8 cellular contexts compared by ENCODE assay signal in the genomic region with DNA sequence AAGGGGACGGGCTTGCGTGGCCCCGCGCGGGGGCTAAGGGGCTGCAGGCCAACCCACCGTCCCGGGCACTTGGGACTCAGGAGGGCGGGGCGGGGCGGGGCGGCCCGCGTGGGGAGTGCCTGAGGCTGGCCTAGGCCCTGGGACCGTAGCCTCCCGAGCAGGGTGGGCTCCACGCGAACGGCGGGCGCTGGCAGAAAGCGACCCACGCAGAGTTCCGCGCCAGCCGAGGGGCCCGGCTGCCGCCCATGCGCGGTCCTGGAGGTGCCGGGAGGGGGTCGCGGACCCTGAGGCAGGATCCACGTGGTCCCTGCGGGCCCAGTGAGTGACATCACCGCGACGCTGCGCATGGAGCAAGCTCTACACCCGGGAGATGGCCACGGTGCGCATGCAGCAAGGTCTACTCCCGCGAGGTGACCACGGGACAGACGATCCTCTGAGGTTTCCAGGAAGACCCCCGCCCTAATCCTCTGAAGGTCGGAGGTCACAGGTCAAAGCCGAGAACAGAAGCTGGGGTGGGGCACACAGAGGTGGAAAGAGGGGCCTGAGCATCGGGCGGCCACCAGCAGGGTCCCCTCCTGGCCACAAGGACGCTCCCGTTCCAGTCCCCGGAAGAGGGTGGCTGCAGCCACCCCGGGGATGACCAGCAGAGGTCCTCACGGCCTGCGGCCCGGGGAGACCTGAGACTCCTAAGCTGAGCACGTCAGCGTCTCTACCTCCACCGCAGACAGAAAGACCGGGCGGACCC. TPM values are rescaled to one million over a fixed set of nuclear protein-coding genes. Genes with fewer than 3 reads are reported as not detected.
A peak's percentile ranks its signal among the peaks of the same experiment; 100 is the strongest.
DNase-seq lines count a peak whose midpoint lies in the region; ATAC-seq and TF ChIP-seq lines count a peak whose summit lies in the region.

No MANE protein-coding gene starts in this region.

- peak overlapping the region; percentile 49 for H3K27ac Mint-ChIP-seq in activated CD4-positive, alpha-beta T cell treated with anti-CD3 and anti-CD28 coated beads, Interleukin-2, amount 10 ng/mL, durations not matched to agents 24 days and 14 days

- TF ChIP-seq CTCF in BE2C (IDR thresholded peaks at IDR 0.05; ENCODE audit: low read depth, low read length) (peak; percentile 78), left lung (IDR thresholded peaks at IDR 0.05) (peak; percentile 85 to 90)

- H3K9ac ChIP-seq in duodenal mucosa (ENCODE audit: low read depth in 1 of 2, low read length in 2 of 2) = peak overlapping the region; percentile 0 to 25

- peak; percentile 88 for DNase-seq in BE2C
- peak; percentile 9 for DNase-seq in NCI-H2171 (lab: John Stamatoyannopoulos, UW)
- DNase-seq in activated CD4-positive, alpha-beta T cell treated with anti-CD3 and anti-CD28 coated beads, Interleukin-2, amount 10 ng/mL, durations not matched to agents 24 days and 14 days = peak; percentile 84
- peak; percentile 90 to 97 for DNase-seq in left lung
- peak; percentile 50 to 61 for DNase-seq in stimulated activated CD8-positive, alpha-beta memory T cell treated with anti-CD3 and anti-CD28 coated beads, Interleukin-15, amount 100 ng/mL, for 48 hours (ENCODE audit: low read depth in 2 of 2)
- DNase-seq in middle frontal gyrus (ENCODE audit: extremely low spot score, low spot score) = no peak

- no peaks in the 10 kb centered on the region for H3K36me3 Mint-ChIP-seq in activated CD4-positive, alpha-beta T cell treated with anti-CD3 and anti-CD28 coated beads, Interleukin-2, amount 10 ng/mL, durations not matched to agents 24 days and 14 days (ENCODE audit: low read depth)

- H3K27ac ChIP-seq in duodenal mucosa (ENCODE audit: low read depth, low read length) (no peak overlapping the region), left lung (peak overlapping the region; percentile 84 to 94)

- H3K4me1 ChIP-seq in BE2C = peaks cover 8% of the 10 kb centered on the region
- peaks cover 19 to 26% of the 10 kb centered on the region in 2 donors for H3K4me1 ChIP-seq in duodenal mucosa (ENCODE audit: control insufficient read depth in 1 of 2, insufficient read depth in 2 of 2, low read length in 2 of 2)
- H3K4me1 ChIP-seq in left lung = peaks cover 0 to 32% of the 10 kb centered on the region in 2 donors

- H3K9me3 ChIP-seq in BE2C (no peaks in the 10 kb centered on the region), duodenal mucosa (ENCODE audit: control insufficient read depth in 1 of 2, low read length in 2 of 2) (no peaks in the 10 kb centered on the region), left lung (no peaks in the 10 kb centered on the region)

- H3K36me3 ChIP-seq in BE2C = no peaks in the 10 kb centered on the region
- no peaks in the 10 kb centered on the region for H3K36me3 ChIP-seq in duodenal mucosa (ENCODE audit: control insufficient read depth in 1 of 2, insufficient read depth in 2 of 2, low read length in 2 of 2)
- no peaks in the 10 kb centered on the region for H3K36me3 ChIP-seq in left lung

- H3K9me3 Mint-ChIP-seq in activated CD4-positive, alpha-beta T cell treated with anti-CD3 and anti-CD28 coated beads, Interleukin-2, amount 10 ng/mL, durations not matched to agents 24 days and 14 days = no peaks in the 10 kb centered on the region

- H3K27me3 ChIP-seq in BE2C (no peaks in the 10 kb centered on the region), duodenal mucosa (ENCODE audit: control insufficient read depth in 1 of 2, insufficient read depth in 2 of 2, low read length in 2 of 2) (peaks cover 0 to 3% of the 10 kb centered on the region in 2 donors), left lung (no peaks in the 10 kb centered on the region)

- H3K4me3 Mint-ChIP-seq in activated CD4-positive, alpha-beta T cell treated with anti-CD3 and anti-CD28 coated beads, Interleukin-2, amount 10 ng/mL, durations not matched to agents 24 days and 14 days = peak overlapping the region; percentile 62

- peak overlapping the region; percentile 49 for H3K4me3 ChIP-seq in BE2C (ENCODE audit: low read depth, low read length)
- H3K4me3 ChIP-seq in duodenal mucosa (ENCODE audit: low read depth in 1 of 2, low read length in 2 of 2) = peak overlapping the region; percentile 40 to 53
- peak overlapping the region; percentile 50 to 56 for H3K4me3 ChIP-seq in left lung

- peaks cover under 1% of the 10 kb centered on the region for H3K27me3 Mint-ChIP-seq in activated CD4-positive, alpha-beta T cell treated with anti-CD3 and anti-CD28 coated beads, Interleukin-2, amount 10 ng/mL, durations not matched to agents 24 days and 14 days

- peaks cover 18% of the 10 kb centered on the region for H3K4me1 Mint-ChIP-seq in activated CD4-positive, alpha-beta T cell treated with anti-CD3 and anti-CD28 coated beads, Interleukin-2, amount 10 ng/mL, durations not matched to agents 24 days and 14 days

- intact Hi-C loops in activated CD4-positive, alpha-beta T cell treated with anti-CD3 and anti-CD28 coated beads, Interleukin-2, amount 10 ng/mL, durations not matched to agents 24 days and 14 days (cut with micrococcal nuclease) = loop anchor here (1.0 to 2.0 kb wide), 4 partner anchors 41 to 264 kb away; partner anchors contain the start of gene PCBP3
- intact Hi-C loops in left lung (cut with DNase I) = loop anchor here in 1 of 2 donors (10.0 kb wide), 1 partner anchor 269 kb away; no protein-coding TSS in a partner anchor

- ATAC-seq in GM19467 (IDR thresholded peaks at IDR 0.05; ENCODE audit: unreplicated experiment) (peak; percentile 57), left lung (peak; percentile 92)

RNA-seq across cellular contexts. Expression of gene SLC19A1, which starts 13.5 kb away (rescaled TPM):
- 63.1 TPM for polyA plus RNA-seq in BE2C (2012; ENCODE audit: insufficient read depth, insufficient read length, low read depth)
- total RNA-seq in activated CD4-positive, alpha-beta T cell treated with anti-CD3 and anti-CD28 coated beads, Interleukin-2, amount 10 ng/mL, durations not matched to agents 24 days and 14 days = 100 and 102 TPM in 2 replicates
- total RNA-seq in left lung = 10 to 100 TPM; 32.7 to 50.4 TPM
